ENCODE assay signal across 19 cellular contexts in genomic region chr17:16881239-16881924, GRCh38.
"Had no signal": no experiment of that assay in that cellular context is flagged by ENCODE, and none has a peak within 500 bp of the region (broad histone marks: within the 10 kb centered on the region; RNA-seq: fewer than 3 reads in every experiment).

No MANE protein-coding gene starts in this region.

- ATAC-seq: gastrocnemius medialis; heart right ventricle; psoas muscle; stimulated activated naive B cell treated with anti-CD40 and anti-IgM and Interleukin-4, amounts not matched to agents 10 μg/mL and 1 μg/mL and 100 μg/mL, for 72 hours; stimulated activated naive CD8-positive, alpha-beta T cell treated with anti-CD3 and anti-CD28 coated beads, Interleukin-15, amount 100 ng/mL, for 72 hours had no signal

- H3K9me3 ChIP-seq: gastrocnemius medialis, psoas muscle, right lobe of liver had no signal

- H3K27ac ChIP-seq: gastrocnemius medialis, heart right ventricle, left ventricle myocardium inferior, psoas muscle, right lobe of liver had no signal

- DNase-seq: cerebellar nuclear complex; dermis blood vessel endothelial cell; erythroblast; gastrocnemius medialis; heart right ventricle; hypothalamus; left ventricle myocardium inferior; mesenchymal stem cell; naive B cell; psoas muscle; retina; stimulated activated CD4-positive, alpha-beta T cell treated with anti-CD3 and anti-CD28 coated beads, Interleukin-2, amount 100 ng/mL, for 24 hours; stimulated activated CD4-positive, alpha-beta T cell treated with anti-CD3 and anti-CD28 coated beads, Interleukin-4, amount 100 ng/mL, for 4 hours; stimulated activated naive B cell treated with anti-CD40 and anti-IgM and Interleukin-4, amounts not matched to agents 10 μg/mL and 1 μg/mL and 100 μg/mL, for 72 hours; stimulated activated naive CD8-positive, alpha-beta T cell treated with anti-CD3 and anti-CD28 coated beads, Interleukin-15, amount 100 ng/mL, for 72 hours; substantia nigra; trophoblast cell had no signal

- H3K27me3 ChIP-seq: gastrocnemius medialis, right lobe of liver had no signal

- H3K4me1 ChIP-seq: gastrocnemius medialis, heart right ventricle, left ventricle myocardium inferior, psoas muscle, right lobe of liver had no signal

- H3K4me3 ChIP-seq: gastrocnemius medialis, heart right ventricle, left ventricle myocardium inferior, lung, psoas muscle, right lobe of liver had no signal

- H3K36me3 ChIP-seq: gastrocnemius medialis, heart right ventricle, left ventricle myocardium inferior, right lobe of liver had no signal
